8 cellular contexts compared by ENCODE assay signal in genomic region chr5:122845253-122846050, GRCh38. TPM values are rescaled to one million over a fixed set of nuclear protein-coding genes. Genes with fewer than 3 reads are reported as not detected.
DNase-seq lines count a peak whose midpoint lies in the region; ATAC-seq, FAIRE-seq and TF ChIP-seq lines count a peak whose summit lies in the region.

Gene SNX24, plus strand, starts transcription at chr5:122845613. Its CDS starts 21 bp downstream, at chr5:122845634.

- no peak within 1 kb of the TSS for H3K56ac ChIP-seq in H1 (replicated peaks; ENCODE audit: insufficient read length, low read depth, low read length)

- H2BK15ac ChIP-seq in H1 (ENCODE audit: low read length): no peak within 1 kb of the TSS

- POLR2A ChIA-PET in H1 (lab: Charles Lee; ENCODE audit: partially characterized antibody): interaction anchor here (0.6 to 1.6 kb wide), 13 partner anchors 16 to 616 kb away, joined by 3 to 4 read pairs (median 3); no protein-coding TSS in a partner anchor

- WGBS in H1 (ENCODE audit: extremely low coverage in 1 of 2, insufficient coverage in 1 of 2, insufficient read length in 1 of 2, insufficient replicate concordance in 2 of 2, low coverage in 1 of 2, low lambda C conversion rate in 2 of 2, missing lambda C conversion rate in 1 of 2), 2 experiments: 1% methylated on average over 61 of the region's 91 CpGs; no CpG with 5 or more reads in 1 of the 2 experiments

- no peak for TF ChIP-seq CTCF in AG10803 (conservative IDR thresholded peaks at IDR 0.05; ENCODE audit: low read length)
- no peak for TF ChIP-seq CTCF in H1 (IDR thresholded peaks at IDR 0.05; ENCODE audit: control extremely low read depth in 1 of 3, insufficient read depth in 1 of 3, low read depth in 1 of 3, low read length in 3 of 3)

- FAIRE-seq in H1 (lab: Jason Lieb, UNC): no peak

- H3K18ac ChIP-seq in H1 (ENCODE audit: extremely low read depth, low read length): peak within 1 kb of the TSS; percentile 62

- CTCF ChIA-PET in H1 (lab: Charles Lee; ENCODE audit: partially characterized antibody): interaction anchor here (0.7 to 1.5 kb wide), 2 partner anchors 27 to 240 kb away, joined by 3 to 4 read pairs; no protein-coding TSS in a partner anchor

- H3K23ac ChIP-seq in H1 (ENCODE audit: insufficient read length): no peak within 1 kb of the TSS

- H3K79me1 ChIP-seq in H1 (ENCODE audit: low read depth, low read length): no peaks in the 10 kb centered on the region

- peaks cover 0 to 10% (median 3%) of the 10 kb centered on the region in 4 experiments; a peak in 4 of 7 replicates for H3K4me1 ChIP-seq in H1 (replicated peaks in 1 of 4; ENCODE audit: control insufficient read depth in 3 of 4, insufficient read depth in 4 of 4, low read length in 3 of 4)

- H2BK120ac ChIP-seq in H1 (replicated peaks; ENCODE audit: low read depth, low read length): no peak within 1 kb of the TSS

- TF ChIP-seq RAD21 in H1 (IDR thresholded peaks at IDR 0.05 in 1 of 2, conservative IDR thresholded peaks at IDR 0.05 in 1 of 2; ENCODE audit: low read depth in 2 of 2, low read length in 2 of 2): peak in 1 of 2 experiments; percentile 19; a peak in 1 of 4 replicates

- H2BK5ac ChIP-seq in H1 (ENCODE audit: low read depth, low read length): 0 out of 2 replicates have a peak within 1 kb of the TSS, but pooled peaks have one; percentile 22

- TF ChIP-seq EP300 in H1 (IDR thresholded peaks at IDR 0.05; ENCODE audit: borderline replicate concordance in 1 of 2, low read depth in 2 of 2, low read length in 2 of 2): no peak

- TF ChIP-seq POLR2A in GM18951 (IDR thresholded peaks at IDR 0.05; ENCODE audit: extremely low read depth, insufficient read depth, insufficient read length) (peak; percentile 69), H1 (IDR thresholded peaks at IDR 0.05; ENCODE audit: control extremely low read depth in 1 of 2, low read depth in 2 of 2, low read length in 2 of 2) (peak; percentile 62; a peak in 2 of 3 replicates)

- no peak within 1 kb of the TSS; the same call in 1 of the 2 replicates for H3K27ac ChIP-seq in H1 (ENCODE audit: low read depth, low read length)

- H3K27me3 ChIP-seq in H1 (replicated peaks in 1 of 4; ENCODE audit: control insufficient read depth in 3 of 4, extremely low read depth in 1 of 4, insufficient read depth in 3 of 4, low read length in 3 of 4): peaks cover 0 to 6% (median 5%) of the 10 kb centered on the region in 4 experiments; a peak in 4 of 7 replicates

- H3K9ac ChIP-seq in H1 (replicated peaks in 1 of 4; ENCODE audit: extremely low read depth in 1 of 4, low read depth in 3 of 4, low read length in 3 of 4): peak within 1 kb of the TSS; percentile 62 to 77 (median 72)

- H2BK20ac ChIP-seq in H1 (ENCODE audit: low read length): no peak within 1 kb of the TSS

- H3K36me3 ChIP-seq in H1 (ENCODE audit: control insufficient read depth in 2 of 4, insufficient read depth in 4 of 4, low read length in 3 of 4): no peaks in the 10 kb centered on the region

- no peak within 1 kb of the TSS for H2AK5ac ChIP-seq in H1 (ENCODE audit: low read depth, low read length)

- H3K14ac ChIP-seq in H1 (ENCODE audit: insufficient read length): no peak within 1 kb of the TSS

- peak within 1 kb of the TSS; percentile 93 for H2AFZ ChIP-seq in H1 (ENCODE audit: low read length)

- no peak within 1 kb of the TSS for H4K5ac ChIP-seq in H1 (ENCODE audit: insufficient read length, low read depth, low read length)

- H3K23me2 ChIP-seq in H1 (ENCODE audit: low read depth, low read length): peaks cover 4% of the 10 kb centered on the region

- H3K4ac ChIP-seq in H1 (replicated peaks; ENCODE audit: insufficient read length, low read depth, low read length): no peak within 1 kb of the TSS

- H4K20me1 ChIP-seq in H1 (replicated peaks in 1 of 2; ENCODE audit: control insufficient read depth in 1 of 2, insufficient read depth in 2 of 2, low read length in 2 of 2): no peaks in the 10 kb centered on the region

- DNase-seq in AG10803 (ENCODE audit: low read depth) (peak; percentile 69), NCI-H748 (lab: John Stamatoyannopoulos, UW; ENCODE audit: unreplicated experiment) (peak; percentile 93), H1 (ENCODE audit: low read depth in 1 of 2, low spot score in 2 of 2) (peak; percentile 33 to 87), medulla oblongata (ENCODE audit: extremely low spot score) (peak; percentile 78)
- DNase-seq in activated CD8-positive, alpha-beta memory T cell treated with anti-CD3 and anti-CD28 coated beads for 24 hours: peak; percentile 83
- peak; percentile 36 to 39 (median 37) for DNase-seq in stimulated activated CD4-positive, alpha-beta T cell treated with anti-CD3 and anti-CD28 coated beads, TNF-alpha, amount 100 ng/mL, for 4 hours (ENCODE audit: low read depth in 3 of 3)

- H3K4me3 ChIP-seq in AG10803 (ENCODE audit: low read length) (peak within 1 kb of the TSS; percentile 71), H1 (ENCODE audit: extremely low read depth in 1 of 4, insufficient read depth in 2 of 4, low read depth in 3 of 4, low read length in 4 of 4) (peak within 1 kb of the TSS; percentile 67 to 83 (median 78))

- H4K91ac ChIP-seq in H1 (replicated peaks; ENCODE audit: insufficient read length, low read length): no peak within 1 kb of the TSS

- H2BK12ac ChIP-seq in H1 (ENCODE audit: low read depth, low read length): no peak within 1 kb of the TSS

- in situ Hi-C loops in GM18951 (cut with MboI; ENCODE audit: low sequenced_read_pairs, unreplicated experiment): no loop called here

- H3K4me2 ChIP-seq in H1 (ENCODE audit: insufficient read depth in 1 of 2, low read depth in 2 of 2, low read length in 2 of 2): peak within 1 kb of the TSS; percentile 74 to 83

- H4K8ac ChIP-seq in H1 (ENCODE audit: extremely low read depth, insufficient read depth, low read length): peak within 1 kb of the TSS; percentile 69; the same call in 1 of the 2 replicates

- peak; percentile 84 for ATAC-seq in HG03139 (IDR thresholded peaks at IDR 0.05; ENCODE audit: unreplicated experiment)

- H3K79me2 ChIP-seq in H1 (ENCODE audit: control insufficient read depth in 1 of 2, insufficient read depth in 2 of 2, low read length in 2 of 2): peaks cover 0 to 4% of the 10 kb centered on the region in 2 experiments; a peak in 1 of 4 replicates

- no peaks in the 10 kb centered on the region for H3K9me3 ChIP-seq in H1 (ENCODE audit: insufficient read depth in 2 of 2, low read depth in 1 of 2, low read length in 1 of 2)

TF ChIP-seq in H1, 55 proteins besides CTCF, POLR2A, EP300 and RAD21 (continues in another document):
- no peak for TF ChIP-seq USF2 (IDR thresholded peaks at IDR 0.05; ENCODE audit: low read length)
- TF ChIP-seq BACH1 (IDR thresholded peaks at IDR 0.05; ENCODE audit: low read length): peak; percentile 79
- peak; percentile 6; the same call in 1 of the 2 replicates for TF ChIP-seq MAX (IDR thresholded peaks at IDR 0.05)
- TF ChIP-seq KDM4A (IDR thresholded peaks at IDR 0.05; ENCODE audit: low read depth, low read length, severe bottlenecking): peak; percentile 82
- no peak for TF ChIP-seq ZNF274 (IDR thresholded peaks at IDR 0.05; ENCODE audit: borderline replicate concordance, extremely low read depth, low read length)
- no peak for TF ChIP-seq CHD2 (IDR thresholded peaks at IDR 0.05; ENCODE audit: low read length)
- peak; percentile 67; the same call in 1 of the 2 replicates for TF ChIP-seq TAF1 (IDR thresholded peaks at IDR 0.05; ENCODE audit: low read depth, low read length)
- TF ChIP-seq CBX5 (IDR thresholded peaks at IDR 0.05; ENCODE audit: low read depth, low read length): no peak
- peak; percentile 59 for TF ChIP-seq YY1 (IDR thresholded peaks at IDR 0.05; ENCODE audit: low read depth, low read length)
- 0 out of 2 replicates have a peak, but pooled peaks have one; percentile 17 for TF ChIP-seq TBP (IDR thresholded peaks at IDR 0.05; ENCODE audit: low read depth, low read length)
- TF ChIP-seq PHF8 (conservative IDR thresholded peaks at IDR 0.05; ENCODE audit: low read depth, low read length): peak; percentile 86
- TF ChIP-seq ATF2 (IDR thresholded peaks at IDR 0.05; ENCODE audit: low read length): no peak
- TF ChIP-seq SIN3A (conservative IDR thresholded peaks at IDR 0.05 in 1 of 2, IDR thresholded peaks at IDR 0.05 in 1 of 2; ENCODE audit: low read depth in 1 of 2, low read length in 2 of 2): peak; percentile 35 to 60; a peak in 1 of 4 replicates
- no peak for TF ChIP-seq TAF7 (optimal IDR thresholded peaks at IDR 0.05; ENCODE audit: borderline replicate concordance, low read depth, low read length)
- TF ChIP-seq KDM1A (IDR thresholded peaks at IDR 0.05; ENCODE audit: borderline replicate concordance, low read length): no peak

RNA-seq across cellular contexts. Expression of gene SNX24, which starts in this region (rescaled TPM):
- 14.3 and 16.0 TPM in 2 replicates for total RNA-seq in H1 (2021; fragmentation: NEBNext Ultra II Directional; extraction: Animal tissue kit (Norgen Biotek cat#: 25700))
- polyA plus RNA-seq in H1 (2011; rRNA removed): 4.8 and 7.3 TPM in 2 replicates
- 8.1 TPM for polyA plus RNA-seq in H1 (2011; cell fraction: cytosol; rRNA removed)
- polyA plus RNA-seq in H1 (2011; cell fraction: nucleus; rRNA removed): 7.7 TPM
- polyA plus RNA-seq in H1 (2012, experiment 1 of 2): 9.7 to 16.3 TPM (median 11.0 TPM) in 4 replicates
- 8.2 TPM for polyA plus RNA-seq in H1 (2012, experiment 2 of 2)
- polyA plus RNA-seq in H1 (2013, experiment 1 of 2): 19.2 TPM
- polyA plus RNA-seq in H1 (2013, experiment 2 of 2): 19.0 TPM
- 7.0 and 9.5 TPM in 2 replicates for polyA minus RNA-seq in H1 (2011; rRNA and poly(A)+ RNA removed)
- polyA minus RNA-seq in H1 (2011; cell fraction: cytosol; rRNA and poly(A)+ RNA removed): 7.6 TPM
- polyA minus RNA-seq in H1 (2011; cell fraction: nucleus; rRNA and poly(A)+ RNA removed): 7.1 TPM

Comparison
In these comparisons a context has a peak if more than half of its experiments do, and no peak if none do; other contexts are left out.
1. DNase-seq: peak in every context shown above with its lines; median percentile 93 in NCI-H748; 83 in activated CD8-positive, alpha-beta memory T cell treated with anti-CD3 and anti-CD28 coated beads for 24 hours; 78 in medulla oblongata; 69 in AG10803; 60 in H1; 37 in stimulated activated CD4-positive, alpha-beta T cell treated with anti-CD3 and anti-CD28 coated beads, TNF-alpha, amount 100 ng/mL, for 4 hours.